In genomic region chr12:130131025-130131424, GRCh38 we compare ENCODE assay signal across 23 cellular contexts. TPM values are rescaled to one million over a fixed set of nuclear protein-coding genes. Genes with fewer than 3 reads are reported as not detected.
DNase-seq lines count a peak whose midpoint lies in the region.
"Had no signal": no experiment of that assay in that cellular context is flagged by ENCODE, and none has a peak within 500 bp of the region (broad histone marks: within the 10 kb centered on the region; RNA-seq: fewer than 3 reads in every experiment).

No MANE protein-coding gene starts in this region.

- no peak overlapping the region for H3K4ac ChIP-seq in neuronal stem cell (ENCODE audit: low read length)

- H3K79me1 ChIP-seq in neuronal stem cell (ENCODE audit: low read depth, low read length): no peaks in the 10 kb centered on the region

- H3K27ac ChIP-seq in neuronal stem cell (replicated peaks; ENCODE audit: low read length): no peak overlapping the region
- H3K27ac ChIP-seq: BLaER1 had no signal

- DNase-seq in ELF-1 (ENCODE audit: low read depth, low spot score): peak; percentile 31
- DNase-seq in NCI-H69 (lab: John Stamatoyannopoulos, UW): peak; percentile 26
- DNase-seq in neuronal stem cell (ENCODE audit: low spot score): no peak
- DNase-seq in DMS79 (lab: John Stamatoyannopoulos, UW): no peak
- no peak for DNase-seq in activated CD8-positive, alpha-beta memory T cell treated with anti-CD3 and anti-CD28 coated beads for 24 hours
- no peak for DNase-seq in activated CD4-positive, CD25-positive, alpha-beta regulatory T cell treated with anti-CD3 and anti-CD28 coated beads, Interleukin-2, amount 50 U/mL, for 72 hours
- DNase-seq: 8988T; ACHN; BE2C; C1 segment of cervical spinal cord; CD4-positive, alpha-beta memory T cell; CD4-positive, CD25-positive, alpha-beta regulatory T cell; CD8-positive, alpha-beta memory T cell; COR-L47; DMS 273 treated with DMSO at 0.1 percent for 48 hours; DMS153; DMS53; DMS79 treated with DMSO at 0.1 percent for 48 hours; GDM1 had no signal

- H2BK15ac ChIP-seq in neuronal stem cell (ENCODE audit: low read length): peak overlapping the region; percentile 5

- H2BK120ac ChIP-seq in neuronal stem cell (ENCODE audit: low read depth, low read length): no peak overlapping the region

- no peak overlapping the region for H2BK12ac ChIP-seq in neuronal stem cell (ENCODE audit: low read length)

- no peak overlapping the region for H3K9ac ChIP-seq in neuronal stem cell (ENCODE audit: low read depth, low read length, poor library complexity)
- H3K9ac ChIP-seq: BLaER1 had no signal

- H2AFZ ChIP-seq in neuronal stem cell (ENCODE audit: low read length): no peak overlapping the region

- no peak overlapping the region for H4K8ac ChIP-seq in neuronal stem cell (ENCODE audit: low read depth, low read length)

- peak overlapping the region in 1 of 2 donors; percentile 12 for H3K4me3 ChIP-seq in neuronal stem cell (ENCODE audit: low read length in 2 of 2)
- H3K4me3 ChIP-seq: BLaER1, GM12878 had no signal

- no peak overlapping the region for H2BK5ac ChIP-seq in neuronal stem cell (ENCODE audit: low read length)

- no peaks in the 10 kb centered on the region for H3K4me1 ChIP-seq in neuronal stem cell (ENCODE audit: control insufficient read depth in 2 of 2, insufficient read depth in 1 of 2, low read depth in 1 of 2, low read length in 2 of 2)
- H3K4me1 ChIP-seq: BE2C had no signal

- no CpG with 5 or more reads among the region's 14 CpGs for WGBS in neuronal stem cell (ENCODE audit: extremely low coverage in 2 of 2, insufficient read length in 2 of 2, insufficient replicate concordance in 1 of 2), 2 donors

- no peak overlapping the region for H3K14ac ChIP-seq in neuronal stem cell (ENCODE audit: low read length)

- no peak overlapping the region for H4K91ac ChIP-seq in neuronal stem cell (ENCODE audit: low read depth, low read length, poor library complexity)

- no peaks in the 10 kb centered on the region for H3K36me3 ChIP-seq in neuronal stem cell (replicated peaks in 1 of 2; ENCODE audit: control insufficient read depth in 2 of 2, insufficient read depth in 2 of 2, low read length in 2 of 2)
- H3K36me3 ChIP-seq: BE2C, BLaER1 had no signal

- peaks cover 0 to 29% (median 20%) of the 10 kb centered on the region in 3 experiments for H3K27me3 ChIP-seq in neuronal stem cell (ENCODE audit: control insufficient read depth in 3 of 3, insufficient read depth in 3 of 3, low read depth in 1 of 3, low read length in 3 of 3)

- H3K18ac ChIP-seq in neuronal stem cell (ENCODE audit: low read length): peak overlapping the region; percentile 30

- H3K23ac ChIP-seq in neuronal stem cell (ENCODE audit: low read depth, low read length, poor library complexity): no peak overlapping the region

- no peak overlapping the region for H2AK5ac ChIP-seq in neuronal stem cell (ENCODE audit: low read depth, low read length)

- peaks cover 0 to 2% of the 10 kb centered on the region in 2 donors for H3K9me3 ChIP-seq in neuronal stem cell (replicated peaks in 1 of 2; ENCODE audit: control insufficient read depth in 2 of 2, insufficient read depth in 1 of 2, low read depth in 1 of 2, low read length in 2 of 2)

- no peak overlapping the region for H3K4me2 ChIP-seq in neuronal stem cell (ENCODE audit: insufficient read depth, low read length, poor library complexity, severe bottlenecking)
- H3K4me2 ChIP-seq: BLaER1 had no signal

RNA-seq across cellular contexts. Expression of gene FZD10, which starts 31.2 kb away (rescaled TPM):
- polyA plus RNA-seq in neuronal stem cell (2013, experiment 1 of 2): 0.38 TPM
- 0.36 TPM for polyA plus RNA-seq in neuronal stem cell (2013, experiment 2 of 2)
- polyA plus RNA-seq: AG04450; CD14-positive monocyte; CD4-positive, alpha-beta memory T cell; CD4-positive, CD25-positive, alpha-beta regulatory T cell; CD8-positive, alpha-beta memory T cell; GM12878 had no signal

Comparison
In these comparisons a context has a peak if more than half of its experiments do, and no peak if none do; other contexts are left out.
1. DNase-seq: peak in ELF-1 (single experiment) and NCI-H69 (single experiment); none in neuronal stem cell (single experiment), DMS79 (single experiment), activated CD8-positive, alpha-beta memory T cell treated with anti-CD3 and anti-CD28 coated beads for 24 hours (single experiment) and activated CD4-positive, CD25-positive, alpha-beta regulatory T cell treated with anti-CD3 and anti-CD28 coated beads, Interleukin-2, amount 50 U/mL, for 72 hours (single experiment).